1 cellular context compared by ENCODE assay signal in the genomic region with DNA sequence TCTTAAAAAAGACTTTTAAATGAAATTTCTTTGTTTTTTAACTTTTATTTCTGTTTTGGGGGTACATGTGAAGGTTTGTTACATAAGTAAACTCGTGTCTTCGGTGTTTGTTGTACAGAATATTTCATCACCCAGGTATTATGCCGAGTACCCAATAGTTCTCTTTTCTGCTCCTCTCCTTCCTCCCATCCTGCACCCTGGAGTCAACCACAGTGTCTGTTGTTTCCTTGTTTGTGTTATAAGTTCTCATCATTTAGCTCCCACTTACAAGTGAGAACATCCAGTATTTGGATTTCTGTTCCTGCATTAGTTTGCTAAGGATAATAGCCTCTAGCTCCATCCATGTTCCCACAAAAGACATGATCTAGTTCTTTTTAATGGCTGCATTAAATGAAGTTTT.
TF ChIP-seq lines count a peak whose summit lies in the region.

No MANE protein-coding gene starts in this region.

TF ChIP-seq in HepG2, 621 proteins besides CTCF, POLR2A, EP300 and RAD21:
- TF ChIP-seq ZSCAN9 (CRISPR knock-in tag; IDR thresholded peaks at IDR 0.05; ENCODE audit: borderline replicate concordance) = no peak
- TF ChIP-seq, protein P1, sequence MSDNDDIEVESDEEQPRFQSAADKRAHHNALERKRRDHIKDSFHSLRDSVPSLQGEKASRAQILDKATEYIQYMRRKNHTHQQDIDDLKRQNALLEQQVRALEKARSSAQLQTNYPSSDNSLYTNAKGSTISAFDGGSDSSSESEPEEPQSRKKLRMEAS (IDR thresholded peaks at IDR 0.05) = 0 out of 2 replicates have a peak, but pooled peaks have one; percentile 1
